Comparison of ENCODE assay signal across 1 cellular context in the genomic region with DNA sequence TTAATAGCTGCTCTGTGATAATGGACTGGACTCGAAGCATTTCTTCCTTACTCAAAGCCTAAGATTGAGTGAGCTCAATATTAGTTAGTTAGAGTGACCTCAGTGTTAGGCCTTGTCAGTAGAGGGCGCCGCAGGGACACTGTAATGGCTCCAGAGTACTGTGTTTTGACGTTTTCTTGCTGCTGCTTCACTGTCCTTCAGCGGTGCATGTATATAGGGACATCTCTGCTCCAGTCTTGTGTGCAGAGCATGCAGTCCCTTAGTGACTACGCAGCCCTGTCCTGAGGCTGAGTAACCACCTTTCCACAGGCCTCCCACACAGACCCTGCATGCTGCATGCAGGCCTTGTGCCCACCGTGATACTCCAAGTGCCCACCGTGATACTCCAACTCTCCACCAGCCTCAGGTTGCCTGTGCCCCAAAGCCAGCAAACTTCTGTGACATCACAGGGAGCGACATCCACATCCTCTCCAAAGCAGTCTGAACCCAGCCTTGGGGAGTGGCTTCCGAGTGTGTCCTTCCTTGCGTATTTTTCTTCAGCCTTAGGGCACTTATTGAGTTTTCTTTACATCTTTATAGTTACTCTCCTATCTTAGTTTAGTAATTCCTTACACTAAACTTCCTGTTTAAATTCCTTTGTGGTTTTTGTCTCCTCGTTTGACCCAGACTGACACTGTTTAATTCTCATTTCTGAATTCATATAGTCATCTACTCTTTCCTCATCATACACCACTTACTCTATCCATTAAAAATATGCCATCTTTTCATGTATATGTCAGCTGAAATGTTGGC.
TF ChIP-seq lines count a peak whose summit lies in the region.

No MANE protein-coding gene starts in this region.

TF ChIP-seq in WTC11, 78 proteins besides CTCF, POLR2A, EP300 and RAD21 (continued from another document):
- TF ChIP-seq, protein P1, sequence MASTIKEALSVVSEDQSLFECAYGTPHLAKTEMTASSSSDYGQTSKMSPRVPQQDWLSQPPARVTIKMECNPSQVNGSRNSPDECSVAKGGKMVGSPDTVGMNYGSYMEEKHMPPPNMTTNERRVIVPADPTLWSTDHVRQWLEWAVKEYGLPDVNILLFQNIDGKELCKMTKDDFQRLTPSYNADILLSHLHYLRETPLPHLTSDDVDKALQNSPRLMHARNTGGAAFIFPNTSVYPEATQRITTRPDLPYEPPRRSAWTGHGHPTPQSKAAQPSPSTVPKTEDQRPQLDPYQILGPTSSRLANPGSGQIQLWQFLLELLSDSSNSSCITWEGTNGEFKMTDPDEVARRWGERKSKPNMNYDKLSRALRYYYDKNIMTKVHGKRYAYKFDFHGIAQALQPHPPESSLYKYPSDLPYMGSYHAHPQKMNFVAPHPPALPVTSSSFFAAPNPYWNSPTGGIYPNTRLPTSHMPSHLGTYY (CRISPR knock-in tag; IDR thresholded peaks at IDR 0.05): no peak
- TF ChIP-seq KAT7 (CRISPR knock-in tag; IDR thresholded peaks at IDR 0.05; ENCODE audit: borderline replicate concordance): no peak
- TF ChIP-seq, protein P2, sequence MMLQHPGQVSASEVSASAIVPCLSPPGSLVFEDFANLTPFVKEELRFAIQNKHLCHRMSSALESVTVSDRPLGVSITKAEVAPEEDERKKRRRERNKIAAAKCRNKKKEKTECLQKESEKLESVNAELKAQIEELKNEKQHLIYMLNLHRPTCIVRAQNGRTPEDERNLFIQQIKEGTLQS (CRISPR knock-in tag; conservative IDR thresholded peaks at IDR 0.05): no peak
- TF ChIP-seq, protein P3, sequence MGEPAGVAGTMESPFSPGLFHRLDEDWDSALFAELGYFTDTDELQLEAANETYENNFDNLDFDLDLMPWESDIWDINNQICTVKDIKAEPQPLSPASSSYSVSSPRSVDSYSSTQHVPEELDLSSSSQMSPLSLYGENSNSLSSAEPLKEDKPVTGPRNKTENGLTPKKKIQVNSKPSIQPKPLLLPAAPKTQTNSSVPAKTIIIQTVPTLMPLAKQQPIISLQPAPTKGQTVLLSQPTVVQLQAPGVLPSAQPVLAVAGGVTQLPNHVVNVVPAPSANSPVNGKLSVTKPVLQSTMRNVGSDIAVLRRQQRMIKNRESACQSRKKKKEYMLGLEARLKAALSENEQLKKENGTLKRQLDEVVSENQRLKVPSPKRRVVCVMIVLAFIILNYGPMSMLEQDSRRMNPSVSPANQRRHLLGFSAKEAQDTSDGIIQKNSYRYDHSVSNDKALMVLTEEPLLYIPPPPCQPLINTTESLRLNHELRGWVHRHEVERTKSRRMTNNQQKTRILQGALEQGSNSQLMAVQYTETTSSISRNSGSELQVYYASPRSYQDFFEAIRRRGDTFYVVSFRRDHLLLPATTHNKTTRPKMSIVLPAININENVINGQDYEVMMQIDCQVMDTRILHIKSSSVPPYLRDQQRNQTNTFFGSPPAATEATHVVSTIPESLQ (CRISPR knock-in tag; IDR thresholded peaks at IDR 0.05): no peak
- no peak for TF ChIP-seq NR3C1 (CRISPR knock-in tag; conservative IDR thresholded peaks at IDR 0.05; ENCODE audit: low read depth)
- TF ChIP-seq FOXP1 (CRISPR knock-in tag; IDR thresholded peaks at IDR 0.05; ENCODE audit: borderline replicate concordance): no peak
- TF ChIP-seq MYBL2 (CRISPR knock-in tag; IDR thresholded peaks at IDR 0.05): no peak
- TF ChIP-seq JUN (CRISPR knock-in tag; IDR thresholded peaks at IDR 0.05): no peak
- TF ChIP-seq RELA (CRISPR knock-in tag; IDR thresholded peaks at IDR 0.05; ENCODE audit: borderline replicate concordance): no peak
TF ChIP-seq in WTC11: peak in this region for 0.
